14 cellular contexts compared by ENCODE assay signal in the genomic region with DNA sequence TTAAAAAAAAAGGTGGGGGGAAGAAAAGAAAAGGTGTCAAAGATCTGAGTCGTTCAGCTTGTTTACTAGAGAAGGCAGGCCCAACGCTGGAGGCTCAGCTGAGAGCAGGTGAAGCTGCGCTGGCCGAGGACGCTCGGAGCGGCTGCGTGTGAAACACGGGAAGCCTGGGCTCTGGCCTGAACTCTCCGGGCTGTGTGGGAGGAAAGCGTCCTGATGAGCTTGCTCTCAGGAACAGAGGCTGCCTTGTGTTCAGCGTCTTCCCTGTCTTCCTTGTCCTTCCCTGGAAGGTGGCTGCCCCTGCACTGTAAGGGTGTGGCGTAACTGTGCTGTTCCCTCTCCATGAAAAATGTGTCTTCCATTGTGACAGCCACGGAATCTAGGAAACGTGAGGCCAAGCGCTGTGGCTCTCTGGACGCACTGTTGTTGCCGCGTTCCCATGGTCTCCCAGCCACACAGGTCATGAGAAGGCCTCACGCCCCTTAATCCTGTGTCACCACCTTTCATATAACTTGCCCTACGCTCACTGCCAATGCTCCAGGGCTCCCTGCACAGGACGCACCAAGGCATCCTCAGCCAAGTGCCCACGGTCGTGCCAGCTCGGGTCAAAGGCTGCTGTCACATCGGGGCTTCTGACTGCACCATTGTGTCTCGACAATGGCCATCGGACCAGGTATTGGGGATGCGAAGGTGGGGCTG.
"Had no signal": no experiment of that assay in that cellular context is flagged by ENCODE, and none has a peak within 500 bp of the region (broad histone marks: within the 10 kb centered on the region; RNA-seq: fewer than 3 reads in every experiment).

No MANE protein-coding gene starts in this region.

- H3K27ac ChIP-seq: ascending aorta, cardiac muscle cell, colonic mucosa, hepatocyte, skin epidermis, tibial artery had no signal

- H3K4me1 ChIP-seq: ascending aorta, tibial artery had no signal

- H3K36me3 ChIP-seq: cardiac muscle cell had no signal

- H3K79me2 ChIP-seq: hepatocyte had no signal

- H2AFZ ChIP-seq: hepatocyte had no signal

- DNase-seq: activated CD4-positive, alpha-beta memory T cell treated with anti-CD3 and anti-CD28 coated beads for 36 hours; activated naive CD4-positive, alpha-beta T cell; activated T-cell treated with anti-CD3 and anti-CD28 coated beads, Interleukin-2, amount 50 U/mL, for 48 hours; colonic mucosa; effector CD4-positive, alpha-beta T cell; kidney glomerular epithelial cell; stimulated activated CD4-positive, alpha-beta T cell treated with anti-CD3 and anti-CD28 coated beads, Interleukin-4, amount 100 ng/mL, for 4 hours; SW 1271; tibial artery had no signal

- H3K4me2 ChIP-seq: hepatocyte had no signal

- H3K4me3 ChIP-seq: ascending aorta, cardiac muscle cell, colonic mucosa, hepatocyte, skin epidermis, tibial artery had no signal

- H3K9me3 Mint-ChIP-seq: activated CD4-positive, alpha-beta memory T cell treated with anti-CD3 and anti-CD28 coated beads for 36 hours; nephron had no signal

- H3K27me3 Mint-ChIP-seq: activated CD4-positive, alpha-beta memory T cell treated with anti-CD3 and anti-CD28 coated beads for 36 hours had no signal

- H3K4me1 Mint-ChIP-seq: nephron had no signal

- H3K27me3 ChIP-seq: ascending aorta, cardiac muscle cell, colonic mucosa, hepatocyte, tibial artery had no signal

- H3K4me3 Mint-ChIP-seq: activated CD4-positive, alpha-beta memory T cell treated with anti-CD3 and anti-CD28 coated beads for 36 hours; nephron had no signal

- H3K27ac Mint-ChIP-seq: activated CD4-positive, alpha-beta memory T cell treated with anti-CD3 and anti-CD28 coated beads for 36 hours; nephron had no signal

- H3K9me3 ChIP-seq: ascending aorta, colonic mucosa, tibial artery had no signal
